Comparison of ENCODE assay signal across 33 cellular contexts in genomic region chr1:78475888-78476610, GRCh38. TPM values are rescaled to one million over a fixed set of nuclear protein-coding genes. Genes with fewer than 3 reads are reported as not detected.
DNase-seq lines count a peak whose midpoint lies in the region; ATAC-seq and TF ChIP-seq lines count a peak whose summit lies in the region.
"Had no signal": no experiment of that assay in that cellular context is flagged by ENCODE, and none has a peak within 500 bp of the region (broad histone marks: within the 10 kb centered on the region; RNA-seq: fewer than 3 reads in every experiment).

No MANE protein-coding gene starts in this region.

- peaks cover 8% of the 10 kb centered on the region for H3K4me1 ChIP-seq in suprapubic skin
- H3K4me1 ChIP-seq: ascending aorta, BE2C, heart left ventricle, left ventricle myocardium inferior, Peyer's patch, prostate gland had no signal

- H3K9me3 ChIP-seq in suprapubic skin: no peaks in the 10 kb centered on the region
- H3K9me3 ChIP-seq: ascending aorta, BE2C, heart left ventricle, left ventricle myocardium inferior, MG63, mucosa of descending colon, Peyer's patch, prostate gland had no signal

- no peak overlapping the region for H3K27ac Mint-ChIP-seq in WTC11
- H3K27ac Mint-ChIP-seq: activated naive CD4-positive, alpha-beta T cell treated with anti-CD3 and anti-CD28 coated beads, Interleukin-2, amount 10 ng/mL, durations not matched to agents 7 days and 5 days; stimulated activated naive CD8-positive, alpha-beta T cell treated with anti-CD3 and anti-CD28 coated beads, Interleukin-15, amount 100 ng/mL, for 72 hours had no signal

- H3K27me3 ChIP-seq in suprapubic skin: no peaks in the 10 kb centered on the region
- H3K27me3 ChIP-seq: ascending aorta, BE2C, MG63, Peyer's patch had no signal

- peaks cover 4% of the 10 kb centered on the region for H3K4me1 Mint-ChIP-seq in WTC11
- H3K4me1 Mint-ChIP-seq: activated naive CD4-positive, alpha-beta T cell treated with anti-CD3 and anti-CD28 coated beads, Interleukin-2, amount 10 ng/mL, durations not matched to agents 7 days and 5 days; stimulated activated naive CD8-positive, alpha-beta T cell treated with anti-CD3 and anti-CD28 coated beads, Interleukin-15, amount 100 ng/mL, for 72 hours had no signal

- H3K27ac ChIP-seq in suprapubic skin: peak overlapping the region; percentile 30
- H3K27ac ChIP-seq: ascending aorta, heart left ventricle, left ventricle myocardium inferior, Peyer's patch, prostate gland had no signal

- no peaks in the 10 kb centered on the region for H3K36me3 ChIP-seq in suprapubic skin
- H3K36me3 ChIP-seq: ascending aorta, BE2C, heart left ventricle, left ventricle myocardium inferior, MG63, Peyer's patch, prostate gland had no signal

- ATAC-seq in WTC11: no peak
- ATAC-seq: heart left ventricle; mucosa of descending colon; SK-N-SH treated with all-trans-retinoic acid at 6 μM for 48 hours; stimulated activated naive CD8-positive, alpha-beta T cell treated with anti-CD3 and anti-CD28 coated beads, Interleukin-15, amount 100 ng/mL, for 72 hours had no signal

- DNase-seq in LHCN-M2 (ENCODE audit: low read depth) (peak; percentile 60), SK-MEL-5 (ENCODE audit: low read depth, low spot score) (peak; percentile 42), fibroblast of pulmonary artery (ENCODE audit: low read depth) (peak; percentile 62), suprapubic skin (ENCODE audit: low spot score in 2 of 2) (no peak), midbrain (lab: John Stamatoyannopoulos, UW) (no peak), WTC11 (ENCODE audit: low spot score) (no peak), NCI-H1417 treated with DMSO at 0.1 percent for 48 hours (lab: John Stamatoyannopoulos, UW) (no peak)
- DNase-seq: activated CD4-positive, alpha-beta T cell treated with anti-CD3 and anti-CD28 coated beads for 1 hour; activated CD8-positive, alpha-beta memory T cell treated with anti-CD3 and anti-CD28 coated beads for 24 hours; activated naive CD4-positive, alpha-beta T cell treated with anti-CD3 and anti-CD28 coated beads, Interleukin-2, amount 10 ng/mL, durations not matched to agents 7 days and 5 days; activated T-cell treated with anti-CD3 and anti-CD28 coated beads, Interleukin-2, amount 50 U/mL, for 48 hours; BE2C; Calu3; cerebellar nuclear complex; effector CD4-positive, alpha-beta T cell; HCEC 1CT; heart left ventricle; left ventricle myocardium inferior; MG63; mucosa of descending colon; NCI-H187; NCI-H226; NCI-H82; Peyer's patch; stimulated activated CD4-positive, alpha-beta T cell treated with anti-CD3 and anti-CD28 coated beads, Interleukin-4, amount 100 ng/mL, for 4 hours; stimulated activated naive CD8-positive, alpha-beta T cell treated with anti-CD3 and anti-CD28 coated beads, Interleukin-15, amount 100 ng/mL, for 72 hours; T1000; trophoblast cell had no signal

- no peak for TF ChIP-seq EP300 in suprapubic skin (IDR thresholded peaks at IDR 0.05)

- H3K4me3 ChIP-seq in fibroblast of pulmonary artery (replicated peaks; ENCODE audit: low read depth, low read length) (no peak overlapping the region), suprapubic skin (no peak overlapping the region)
- H3K4me3 ChIP-seq: ascending aorta, heart left ventricle, left ventricle myocardium inferior, MG63, mucosa of descending colon, Peyer's patch, prostate gland, smooth muscle cell had no signal

- H3K9me3 Mint-ChIP-seq in WTC11: no peaks in the 10 kb centered on the region
- H3K9me3 Mint-ChIP-seq: activated naive CD4-positive, alpha-beta T cell treated with anti-CD3 and anti-CD28 coated beads, Interleukin-2, amount 10 ng/mL, durations not matched to agents 7 days and 5 days; stimulated activated naive CD8-positive, alpha-beta T cell treated with anti-CD3 and anti-CD28 coated beads, Interleukin-15, amount 100 ng/mL, for 72 hours had no signal

- WGBS in suprapubic skin: 65% methylated on average over 4 of the region's 4 CpGs

- CTCF ChIA-PET in WTC11 (lab: Charles Lee): no interaction called here

- no peaks in the 10 kb centered on the region for H3K27me3 Mint-ChIP-seq in WTC11 (ENCODE audit: low read depth)
- H3K27me3 Mint-ChIP-seq: activated naive CD4-positive, alpha-beta T cell treated with anti-CD3 and anti-CD28 coated beads, Interleukin-2, amount 10 ng/mL, durations not matched to agents 7 days and 5 days; stimulated activated naive CD8-positive, alpha-beta T cell treated with anti-CD3 and anti-CD28 coated beads, Interleukin-15, amount 100 ng/mL, for 72 hours had no signal

- POLR2A ChIA-PET in WTC11 (lab: Charles Lee): no interaction called here

- no peak overlapping the region for H3K4me3 Mint-ChIP-seq in WTC11
- H3K4me3 Mint-ChIP-seq: activated naive CD4-positive, alpha-beta T cell treated with anti-CD3 and anti-CD28 coated beads, Interleukin-2, amount 10 ng/mL, durations not matched to agents 7 days and 5 days; stimulated activated naive CD8-positive, alpha-beta T cell treated with anti-CD3 and anti-CD28 coated beads, Interleukin-15, amount 100 ng/mL, for 72 hours had no signal

- H3K36me3 Mint-ChIP-seq in WTC11: no peaks in the 10 kb centered on the region
- H3K36me3 Mint-ChIP-seq: activated naive CD4-positive, alpha-beta T cell treated with anti-CD3 and anti-CD28 coated beads, Interleukin-2, amount 10 ng/mL, durations not matched to agents 7 days and 5 days had no signal

- TF ChIP-seq POLR2A in suprapubic skin (IDR thresholded peaks at IDR 0.05): no peak

- in situ Hi-C loops in SK-MEL-5 (cut with HindIII; ENCODE audit: low pct_unique_long_range_greater_than_20kb, low sequenced_read_pairs): no loop called here

- TF ChIP-seq CTCF in fibroblast of pulmonary artery (IDR thresholded peaks at IDR 0.05; ENCODE audit: low read length, missing control alignments): no peak
- no peak for TF ChIP-seq CTCF in suprapubic skin (IDR thresholded peaks at IDR 0.05)
- TF ChIP-seq CTCF in WTC11 (IDR thresholded peaks at IDR 0.05): no peak

TF ChIP-seq in WTC11, 78 proteins besides CTCF, POLR2A, EP300 and RAD21:
- no peak for TF ChIP-seq IRF1 (CRISPR knock-in tag; IDR thresholded peaks at IDR 0.05)

RNA-seq across cellular contexts. Expression of gene PTGFR, which starts 14.7 kb away (rescaled TPM):
- total RNA-seq in LHCN-M2 (2014; rRNA removed) (26.5 and 32.8 TPM in 2 replicates), suprapubic skin (1 to 10 TPM; 2.2 to 5.9 (median 3.2) TPM), WTC11 (2021) (0.04 to 0.11 TPM in 2 of 3 replicates, not detected in the other)
- 1.3 TPM for polyA plus RNA-seq in LHCN-M2 (2012)
- total RNA-seq in SK-MEL-5 (2014; rRNA removed; shearing (Covaris generic)): 0.03 TPM in 1 of 2 replicates, not detected in the other
- not detected in 2 replicates for polyA plus RNA-seq in SK-MEL-5 (2015; cell fraction: cytosol; rRNA removed)
- not detected in 2 replicates for polyA plus RNA-seq in SK-MEL-5 (2015; cell fraction: nucleus; rRNA removed)
- total RNA-seq: G401 had no signal

Comparison
In these comparisons a context has a peak if more than half of its experiments do, and no peak if none do; other contexts are left out.
1. DNase-seq: peak in LHCN-M2 (single experiment), SK-MEL-5 (single experiment) and fibroblast of pulmonary artery (single experiment); none in suprapubic skin (0 of 2), midbrain (single experiment), WTC11 (single experiment) and NCI-H1417 treated with DMSO at 0.1 percent for 48 hours (single experiment).